Comparison of ENCODE assay signal across 22 cellular contexts in the genomic region with DNA sequence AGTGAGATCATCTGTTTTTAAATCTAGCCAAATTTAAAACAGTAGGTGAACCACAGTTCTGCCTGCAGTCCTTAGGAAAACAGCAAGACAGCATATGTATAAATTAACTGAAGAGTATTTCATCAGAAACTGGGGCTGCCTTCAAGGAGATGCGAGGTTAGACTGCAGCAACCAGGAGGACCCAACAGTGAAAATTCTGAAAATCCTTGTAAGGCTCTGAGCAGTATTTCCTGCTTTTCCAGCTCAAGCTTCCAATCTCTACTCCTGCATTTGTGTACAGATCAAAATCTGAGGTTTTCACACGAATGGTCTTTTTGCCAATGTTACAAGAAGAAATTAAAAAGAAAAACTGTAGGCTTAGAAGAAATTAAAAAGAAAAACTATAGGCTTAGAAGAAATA. TPM values are rescaled to one million over a fixed set of nuclear protein-coding genes. Genes with fewer than 3 reads are reported as not detected.
"Had no signal": no experiment of that assay in that cellular context is flagged by ENCODE, and none has a peak within 500 bp of the region (broad histone marks: within the 10 kb centered on the region; RNA-seq: fewer than 3 reads in every experiment).

No MANE protein-coding gene starts in this region.

- H3K27me3 Mint-ChIP-seq: activated T-cell treated with anti-CD3 and anti-CD28 coated beads, Interleukin-2, amount 50 U/mL, for 24 hours; brain had no signal

- FAIRE-seq: TTC549 had no signal

- H3K9me3 Mint-ChIP-seq: activated B cell treated with CpG ODN at 0.5 μM for 24 hours; activated CD4-positive, alpha-beta T cell treated with anti-CD3 and anti-CD28 coated beads, Interleukin-2, amount 10 ng/mL, durations not matched to agents 24 days and 14 days; activated T-cell treated with anti-CD3 and anti-CD28 coated beads, Interleukin-2, amount 50 U/mL, for 24 hours; activated T-helper 2 cell treated with anti-CD3 and anti-CD28 coated beads, Interferon-gamma antibody, Interleukin-2, Interleukin-4, amounts not matched to agents 10 μg/mL and 5 μg/mL and 100 μg/mL, durations not matched to agents 14 hours and 24 hours and 36 hours; immature natural killer cell; memory B cell; naive thymus-derived CD4-positive, alpha-beta T cell had no signal

- H3K27ac ChIP-seq: prostate gland, right atrium auricular region, thyroid gland had no signal

- H3K4me3 Mint-ChIP-seq: activated B cell treated with CpG ODN at 0.5 μM for 24 hours; activated CD4-positive, alpha-beta T cell treated with anti-CD3 and anti-CD28 coated beads, Interleukin-2, amount 10 ng/mL, durations not matched to agents 24 days and 14 days; activated CD8-positive, alpha-beta T cell treated with anti-CD3 and anti-CD28 coated beads, Interleukin-2, amount 10 ng/mL, durations not matched to agents 7 days and 5 days; activated T-cell treated with anti-CD3 and anti-CD28 coated beads, Interleukin-2, amount 50 U/mL, for 24 hours; brain; immature natural killer cell; memory B cell; naive thymus-derived CD4-positive, alpha-beta T cell had no signal

- ATAC-seq: activated CD8-positive, alpha-beta T cell treated with anti-CD3 and anti-CD28 coated beads, Interleukin-2, amount 10 ng/mL, durations not matched to agents 7 days and 5 days; esophagus mucosa; naive thymus-derived CD4-positive, alpha-beta T cell had no signal

- H3K4me1 ChIP-seq: prostate gland, right atrium auricular region, thyroid gland had no signal

- H3K9me3 ChIP-seq: prostate gland, right atrium auricular region, thyroid gland had no signal

- H3K36me3 Mint-ChIP-seq: brain, immature natural killer cell, memory B cell had no signal

- H3K4me1 Mint-ChIP-seq: activated B cell treated with CpG ODN at 0.5 μM for 24 hours, memory B cell had no signal

- H3K36me3 ChIP-seq: prostate gland, right atrium auricular region, thyroid gland had no signal

- H3K27me3 ChIP-seq: right atrium auricular region, thyroid gland had no signal

- DNase-seq: activated B cell treated with CpG ODN at 0.5 μM for 24 hours; activated CD4-positive, alpha-beta T cell treated with anti-CD3 and anti-CD28 coated beads, Interleukin-2, amount 10 ng/mL, durations not matched to agents 24 days and 14 days; activated CD8-positive, alpha-beta T cell treated with anti-CD3 and anti-CD28 coated beads, Interleukin-2, amount 10 ng/mL, durations not matched to agents 7 days and 5 days; activated naive CD4-positive, alpha-beta T cell treated with Interleukin-2 at 50 U/mL for 16 hours; activated T-cell treated with anti-CD3 and anti-CD28 coated beads, Interleukin-2, amount 50 U/mL, for 24 hours; anterior cingulate cortex; immature natural killer cell; naive thymus-derived CD4-positive, alpha-beta T cell; stimulated activated CD4-positive, alpha-beta T cell treated with anti-CD3 and anti-CD28 coated beads, Interleukin-12 subunit alpha, Interleukin-12 subunit beta, amount 100 ng/mL, for 4 hours; stimulated activated CD4-positive, alpha-beta T cell treated with anti-CD3 and anti-CD28 coated beads, Interleukin-1b, Interleukin-23, amount 100 ng/mL, for 48 hours; stimulated activated CD8-positive, alpha-beta memory T cell treated with anti-CD3 and anti-CD28 coated beads, Interleukin-4, amount 100 ng/mL, for 48 hours; stimulated activated naive CD4-positive, alpha-beta T cell; thyroid gland had no signal

- H3K4me3 ChIP-seq: prostate gland, right atrium auricular region, thyroid gland had no signal

- H3K27ac Mint-ChIP-seq: activated B cell treated with CpG ODN at 0.5 μM for 24 hours; activated CD4-positive, alpha-beta T cell treated with anti-CD3 and anti-CD28 coated beads, Interleukin-2, amount 10 ng/mL, durations not matched to agents 24 days and 14 days; activated CD8-positive, alpha-beta T cell treated with anti-CD3 and anti-CD28 coated beads, Interleukin-2, amount 10 ng/mL, durations not matched to agents 7 days and 5 days; activated T-cell treated with anti-CD3 and anti-CD28 coated beads, Interleukin-2, amount 50 U/mL, for 24 hours; activated T-helper 2 cell treated with anti-CD3 and anti-CD28 coated beads, Interferon-gamma antibody, Interleukin-2, Interleukin-4, amounts not matched to agents 10 μg/mL and 5 μg/mL and 100 μg/mL, durations not matched to agents 14 hours and 24 hours and 36 hours; brain; immature natural killer cell; memory B cell had no signal

RNA-seq across cellular contexts. Expression of gene CERKL, which starts 43.7 kb away (rescaled TPM):
- total RNA-seq: activated CD8-positive, alpha-beta T cell treated with anti-CD3 and anti-CD28 coated beads, Interleukin-2, amount 10 ng/mL, durations not matched to agents 7 days and 5 days; activated T-helper 2 cell treated with anti-CD3 and anti-CD28 coated beads, Interferon-gamma antibody, Interleukin-2, Interleukin-4, amounts not matched to agents 10 μg/mL and 5 μg/mL and 100 μg/mL, durations not matched to agents 14 hours and 24 hours and 36 hours; esophagus mucosa; osteocyte; right atrium auricular region; thyroid gland; urinary bladder had no signal
- polyA plus RNA-seq: urinary bladder had no signal
